In the genomic region with DNA sequence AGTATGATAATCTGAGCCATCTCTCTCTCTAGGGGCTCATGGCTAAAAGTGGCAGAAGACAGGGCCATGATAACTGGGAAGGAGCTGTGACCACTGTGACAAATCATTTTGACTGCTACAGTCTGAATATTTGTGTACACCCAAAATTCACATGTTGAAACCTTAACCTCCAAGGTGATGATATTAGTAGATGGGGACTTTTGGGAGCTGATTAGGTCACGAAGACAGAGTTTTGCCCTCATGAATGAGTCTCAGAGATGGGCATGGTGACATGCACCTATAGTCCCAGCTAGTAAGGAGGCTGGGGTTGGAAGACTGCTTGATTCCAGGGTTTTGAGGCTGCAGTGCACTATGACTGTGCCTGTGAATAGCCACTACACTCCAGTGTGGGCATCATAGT, we compare ENCODE assay signal across 25 cellular contexts.
"Had no signal": no experiment of that assay in that cellular context is flagged by ENCODE, and none has a peak within 500 bp of the region (broad histone marks: within the 10 kb centered on the region; RNA-seq: fewer than 3 reads in every experiment).

No MANE protein-coding gene starts in this region.

- DNase-seq: natural killer cell; occipital lobe; ovary; posterior cingulate gyrus; psoas muscle; right cardiac atrium; right lobe of liver; sigmoid colon; small intestine; stimulated activated CD4-positive, alpha-beta T cell treated with anti-CD3 and anti-CD28 coated beads, Interleukin-15, amount 100 ng/mL, for 24 hours; stimulated activated CD4-positive, alpha-beta T cell treated with anti-CD3 and anti-CD28 coated beads, Interleukin-2, amount 100 ng/mL, for 24 hours; stimulated activated CD4-positive, alpha-beta T cell treated with anti-CD3 and anti-CD28 coated beads, Interleukin-2, amount 100 ng/mL, for 48 hours; stimulated activated CD4-positive, alpha-beta T cell treated with anti-CD3 and anti-CD28 coated beads, Interleukin-4, amount 100 ng/mL, for 24 hours; stimulated activated naive B cell treated with anti-CD40 and anti-IgM and Interleukin-4, amounts not matched to agents 10 μg/mL and 1 μg/mL and 100 μg/mL, for 72 hours; stimulated activated naive CD4-positive, alpha-beta T cell treated with Interleukin-2 at 50 U/mL for 16 hours; stomach; thyroid gland; upper lobe of left lung had no signal

- FAIRE-seq: small intestine, urothelium cell line had no signal

- H3K27ac ChIP-seq: neural progenitor cell, ovary, parathyroid adenoma, psoas muscle, right lobe of liver, sigmoid colon, stomach, thoracic aorta, thyroid gland, tibial nerve, upper lobe of left lung, vagina had no signal

- H3K9me3 ChIP-seq: ovary, psoas muscle, right lobe of liver, sigmoid colon, stomach, thoracic aorta, thyroid gland, tibial nerve, upper lobe of left lung, vagina had no signal

- H3K4me2 ChIP-seq: neural progenitor cell had no signal

- H3K27me3 ChIP-seq: neural progenitor cell, ovary, right lobe of liver, sigmoid colon, stomach, thyroid gland, tibial nerve, upper lobe of left lung, vagina had no signal

- H3K79me2 ChIP-seq: parathyroid adenoma had no signal

- ATAC-seq: natural killer cell; psoas muscle; right cardiac atrium; right lobe of liver; stimulated activated effector memory CD8-positive, alpha-beta T cell treated with anti-CD3 and anti-CD28 coated beads, Interleukin-12 subunit alpha, Interleukin-12 subunit beta, amount 100 ng/mL, for 72 hours; stimulated activated naive B cell treated with anti-CD40 and anti-IgM and Interleukin-4, amounts not matched to agents 10 μg/mL and 1 μg/mL and 100 μg/mL, for 72 hours had no signal

- H3K36me3 ChIP-seq: neural progenitor cell, ovary, right lobe of liver, sigmoid colon, stomach, thoracic aorta, thyroid gland, tibial nerve, upper lobe of left lung, vagina had no signal

- H2AFZ ChIP-seq: neural progenitor cell, parathyroid adenoma had no signal

- H3K4me1 ChIP-seq: neural progenitor cell, parathyroid adenoma, psoas muscle, right lobe of liver, sigmoid colon, stomach, thyroid gland, tibial nerve, upper lobe of left lung, vagina had no signal

- H3K4me3 ChIP-seq: neural progenitor cell, ovary, psoas muscle, right lobe of liver, sigmoid colon, stomach, thoracic aorta, thyroid gland, tibial nerve, upper lobe of left lung, vagina had no signal

- H3K9ac ChIP-seq: neural progenitor cell, parathyroid adenoma had no signal
